In the genomic region with DNA sequence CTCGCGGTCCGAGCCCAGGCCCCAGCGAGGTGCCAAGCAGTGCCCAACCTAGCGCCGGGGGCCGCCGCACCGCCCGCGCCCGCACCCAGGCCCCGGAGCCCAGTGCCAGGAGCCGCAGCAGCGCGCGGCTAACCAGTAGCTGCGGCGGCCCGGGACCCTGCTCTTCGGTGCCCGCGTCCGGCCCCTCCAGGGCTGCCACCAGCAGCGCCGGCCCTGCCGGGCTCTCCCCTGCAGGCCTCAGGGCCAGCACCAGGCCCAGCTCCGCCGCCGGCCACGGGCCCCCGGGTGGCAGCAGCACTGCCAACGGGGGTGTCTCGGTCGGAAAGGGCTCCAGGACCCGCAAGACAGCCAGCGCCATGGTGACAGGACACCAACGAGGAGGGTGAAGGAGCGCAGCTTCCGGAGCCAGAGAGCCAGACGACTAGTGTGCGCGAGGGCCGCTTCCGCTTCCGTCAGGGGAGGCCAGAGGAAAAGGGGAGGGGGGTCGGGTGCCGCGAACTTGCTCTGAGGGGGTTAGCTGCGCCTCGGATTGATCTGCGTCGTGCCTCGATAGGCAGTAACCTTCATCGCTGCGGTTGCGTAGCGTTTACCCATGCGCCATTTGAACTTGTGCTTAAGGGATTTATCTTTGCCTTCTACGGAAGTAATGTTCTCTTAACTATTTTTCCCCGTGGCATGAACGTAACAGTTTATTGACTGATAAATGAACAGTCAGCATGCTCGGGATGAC, we compare ENCODE assay signal across 1 cellular context.
TF ChIP-seq lines count a peak whose summit lies in the region.

A gene with protein sequence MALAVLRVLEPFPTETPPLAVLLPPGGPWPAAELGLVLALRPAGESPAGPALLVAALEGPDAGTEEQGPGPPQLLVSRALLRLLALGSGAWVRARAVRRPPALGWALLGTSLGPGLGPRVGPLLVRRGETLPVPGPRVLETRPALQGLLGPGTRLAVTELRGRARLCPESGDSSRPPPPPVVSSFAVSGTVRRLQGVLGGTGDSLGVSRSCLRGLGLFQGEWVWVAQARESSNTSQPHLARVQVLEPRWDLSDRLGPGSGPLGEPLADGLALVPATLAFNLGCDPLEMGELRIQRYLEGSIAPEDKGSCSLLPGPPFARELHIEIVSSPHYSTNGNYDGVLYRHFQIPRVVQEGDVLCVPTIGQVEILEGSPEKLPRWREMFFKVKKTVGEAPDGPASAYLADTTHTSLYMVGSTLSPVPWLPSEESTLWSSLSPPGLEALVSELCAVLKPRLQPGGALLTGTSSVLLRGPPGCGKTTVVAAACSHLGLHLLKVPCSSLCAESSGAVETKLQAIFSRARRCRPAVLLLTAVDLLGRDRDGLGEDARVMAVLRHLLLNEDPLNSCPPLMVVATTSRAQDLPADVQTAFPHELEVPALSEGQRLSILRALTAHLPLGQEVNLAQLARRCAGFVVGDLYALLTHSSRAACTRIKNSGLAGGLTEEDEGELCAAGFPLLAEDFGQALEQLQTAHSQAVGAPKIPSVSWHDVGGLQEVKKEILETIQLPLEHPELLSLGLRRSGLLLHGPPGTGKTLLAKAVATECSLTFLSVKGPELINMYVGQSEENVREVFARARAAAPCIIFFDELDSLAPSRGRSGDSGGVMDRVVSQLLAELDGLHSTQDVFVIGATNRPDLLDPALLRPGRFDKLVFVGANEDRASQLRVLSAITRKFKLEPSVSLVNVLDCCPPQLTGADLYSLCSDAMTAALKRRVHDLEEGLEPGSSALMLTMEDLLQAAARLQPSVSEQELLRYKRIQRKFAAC (minus strand): TSS at position 389 of the 730 bp plus-strand sequence. CDS start 31 bp downstream, at position 358.

TF ChIP-seq in HepG2, 621 proteins besides CTCF, POLR2A, EP300 and RAD21 (continued from another document and continues in another):
- TF ChIP-seq ZBTB44 (CRISPR knock-in tag; IDR thresholded peaks at IDR 0.05) (no peak), ARNT2 (CRISPR knock-in tag; IDR thresholded peaks at IDR 0.05; ENCODE audit: low read depth) (peak; percentile 84; the same call in 1 of the 2 replicates), NKX3-1 (CRISPR knock-in tag; IDR thresholded peaks at IDR 0.05) (no peak; the same call in 1 of the 2 replicates), THYN1 (CRISPR knock-in tag; IDR thresholded peaks at IDR 0.05; ENCODE audit: borderline replicate concordance, low read depth) (no peak), TP53 (CRISPR knock-in tag; conservative IDR thresholded peaks at IDR 0.05) (no peak), MIER2 (CRISPR knock-in tag; IDR thresholded peaks at IDR 0.05) (peak; percentile 69; the same call in 1 of the 2 replicates), ZNF451 (CRISPR knock-in tag; IDR thresholded peaks at IDR 0.05) (no peak), ZNF264 (CRISPR knock-in tag; IDR thresholded peaks at IDR 0.05) (peak; percentile 97), NR1H2 (CRISPR knock-in tag; IDR thresholded peaks at IDR 0.05; ENCODE audit: borderline replicate concordance, low read depth) (no peak), ZNF501 (CRISPR knock-in tag; IDR thresholded peaks at IDR 0.05) (peak; percentile 86; the same call in 1 of the 2 replicates), MYC (CRISPR knock-in tag; IDR thresholded peaks at IDR 0.05; ENCODE audit: borderline replicate concordance) (peak; percentile 68; the same call in 1 of the 2 replicates), ZNF777 (CRISPR knock-in tag; IDR thresholded peaks at IDR 0.05) (0 out of 2 replicates have a peak, but pooled peaks have one; percentile 4), HINFP (CRISPR knock-in tag; IDR thresholded peaks at IDR 0.05; ENCODE audit: low read depth) (no peak; the same call in none of the 2 replicates), HOXA3 (CRISPR knock-in tag; IDR thresholded peaks at IDR 0.05) (peak; percentile 90; the same call in 1 of the 2 replicates), KLF9 (CRISPR knock-in tag; IDR thresholded peaks at IDR 0.05; ENCODE audit: low read depth) (peak; percentile 72; the same call in 1 of the 2 replicates), ZNF737 (CRISPR knock-in tag; IDR thresholded peaks at IDR 0.05; ENCODE audit: borderline replicate concordance) (peak; percentile 55; the same call in 1 of the 2 replicates), RFX1 (IDR thresholded peaks at IDR 0.05) (no peak), PAF1 (CRISPR knock-in tag; IDR thresholded peaks at IDR 0.05) (no peak), ZKSCAN8 (CRISPR knock-in tag; IDR thresholded peaks at IDR 0.05; ENCODE audit: borderline replicate concordance) (peak; percentile 83; the same call in 1 of the 2 replicates), ZFAT (CRISPR knock-in tag; conservative IDR thresholded peaks at IDR 0.05) (no peak), ZNF24 (IDR thresholded peaks at IDR 0.05) (0 out of 2 replicates have a peak, but pooled peaks have one; percentile 26), ZNF282 (IDR thresholded peaks at IDR 0.05; ENCODE audit: partially characterized antibody) (no peak), RARG (CRISPR knock-in tag; IDR thresholded peaks at IDR 0.05; ENCODE audit: low read depth) (no peak), ZKSCAN1 (IDR thresholded peaks at IDR 0.05; ENCODE audit: low read length) (no peak), DNMT3B (CRISPR knock-in tag; conservative IDR thresholded peaks at IDR 0.05) (no peak), IRF2 (CRISPR knock-in tag; IDR thresholded peaks at IDR 0.05) (peak; percentile 83), MYNN (CRISPR knock-in tag; IDR thresholded peaks at IDR 0.05; ENCODE audit: low read depth) (no peak; the same call in 1 of the 2 replicates), ZNF234 (CRISPR knock-in tag; conservative IDR thresholded peaks at IDR 0.05) (no peak), ZNF382 (CRISPR knock-in tag; IDR thresholded peaks at IDR 0.05; ENCODE audit: borderline replicate concordance) (no peak), ELF1 (CRISPR knock-in tag; IDR thresholded peaks at IDR 0.05) (peak; percentile 93), TEAD3 (CRISPR knock-in tag; optimal IDR thresholded peaks at IDR 0.05; ENCODE audit: borderline replicate concordance) (peak; percentile 52), PREB (CRISPR knock-in tag; IDR thresholded peaks at IDR 0.05) (0 out of 2 replicates have a peak, but pooled peaks have one; percentile 70), SRY (CRISPR knock-in tag; IDR thresholded peaks at IDR 0.05) (peak; percentile 82), SOX6 (IDR thresholded peaks at IDR 0.05) (no peak), SOX6 (CRISPR knock-in tag; IDR thresholded peaks at IDR 0.05) (peak; percentile 68), NR3C1 (CRISPR knock-in tag; IDR thresholded peaks at IDR 0.05) (no peak), NFYC (CRISPR knock-in tag; IDR thresholded peaks at IDR 0.05) (peak; percentile 36; the same call in 1 of the 2 replicates), SCMH1 (CRISPR knock-in tag; IDR thresholded peaks at IDR 0.05; ENCODE audit: borderline replicate concordance) (no peak), NFRKB (IDR thresholded peaks at IDR 0.05) (no peak), TFDP2 (CRISPR knock-in tag; IDR thresholded peaks at IDR 0.05) (peak; percentile 49; the same call in 1 of the 2 replicates), ZNF660 (CRISPR knock-in tag; IDR thresholded peaks at IDR 0.05; ENCODE audit: borderline replicate concordance, low read depth) (no peak; the same call in 1 of the 2 replicates)
- TF ChIP-seq, protein P1, sequence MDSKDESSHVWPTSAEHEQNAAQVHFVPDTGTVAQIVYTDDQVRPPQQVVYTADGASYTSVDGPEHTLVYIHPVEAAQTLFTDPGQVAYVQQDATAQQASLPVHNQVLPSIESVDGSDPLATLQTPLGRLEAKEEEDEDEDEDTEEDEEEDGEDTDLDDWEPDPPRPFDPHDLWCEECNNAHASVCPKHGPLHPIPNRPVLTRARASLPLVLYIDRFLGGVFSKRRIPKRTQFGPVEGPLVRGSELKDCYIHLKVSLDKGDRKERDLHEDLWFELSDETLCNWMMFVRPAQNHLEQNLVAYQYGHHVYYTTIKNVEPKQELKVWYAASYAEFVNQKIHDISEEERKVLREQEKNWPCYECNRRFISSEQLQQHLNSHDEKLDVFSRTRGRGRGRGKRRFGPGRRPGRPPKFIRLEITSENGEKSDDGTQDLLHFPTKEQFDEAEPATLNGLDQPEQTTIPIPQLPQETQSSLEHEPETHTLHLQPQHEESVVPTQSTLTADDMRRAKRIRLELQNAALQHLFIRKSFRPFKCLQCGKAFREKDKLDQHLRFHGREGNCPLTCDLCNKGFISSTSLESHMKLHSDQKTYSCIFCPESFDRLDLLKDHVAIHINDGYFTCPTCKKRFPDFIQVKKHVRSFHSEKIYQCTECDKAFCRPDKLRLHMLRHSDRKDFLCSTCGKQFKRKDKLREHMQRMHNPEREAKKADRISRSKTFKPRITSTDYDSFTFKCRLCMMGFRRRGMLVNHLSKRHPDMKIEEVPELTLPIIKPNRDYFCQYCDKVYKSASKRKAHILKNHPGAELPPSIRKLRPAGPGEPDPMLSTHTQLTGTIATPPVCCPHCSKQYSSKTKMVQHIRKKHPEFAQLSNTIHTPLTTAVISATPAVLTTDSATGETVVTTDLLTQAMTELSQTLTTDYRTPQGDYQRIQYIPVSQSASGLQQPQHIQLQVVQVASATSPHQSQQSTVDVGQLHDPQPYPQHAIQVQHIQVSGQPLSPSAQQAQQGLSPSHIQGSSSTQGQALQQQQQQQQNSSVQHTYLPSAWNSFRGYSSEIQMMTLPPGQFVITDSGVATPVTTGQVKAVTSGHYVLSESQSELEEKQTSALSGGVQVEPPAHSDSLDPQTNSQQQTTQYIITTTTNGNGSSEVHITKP (CRISPR knock-in tag; IDR thresholded peaks at IDR 0.05; ENCODE audit: low read depth): peak; percentile 96
- TF ChIP-seq, protein P2, sequence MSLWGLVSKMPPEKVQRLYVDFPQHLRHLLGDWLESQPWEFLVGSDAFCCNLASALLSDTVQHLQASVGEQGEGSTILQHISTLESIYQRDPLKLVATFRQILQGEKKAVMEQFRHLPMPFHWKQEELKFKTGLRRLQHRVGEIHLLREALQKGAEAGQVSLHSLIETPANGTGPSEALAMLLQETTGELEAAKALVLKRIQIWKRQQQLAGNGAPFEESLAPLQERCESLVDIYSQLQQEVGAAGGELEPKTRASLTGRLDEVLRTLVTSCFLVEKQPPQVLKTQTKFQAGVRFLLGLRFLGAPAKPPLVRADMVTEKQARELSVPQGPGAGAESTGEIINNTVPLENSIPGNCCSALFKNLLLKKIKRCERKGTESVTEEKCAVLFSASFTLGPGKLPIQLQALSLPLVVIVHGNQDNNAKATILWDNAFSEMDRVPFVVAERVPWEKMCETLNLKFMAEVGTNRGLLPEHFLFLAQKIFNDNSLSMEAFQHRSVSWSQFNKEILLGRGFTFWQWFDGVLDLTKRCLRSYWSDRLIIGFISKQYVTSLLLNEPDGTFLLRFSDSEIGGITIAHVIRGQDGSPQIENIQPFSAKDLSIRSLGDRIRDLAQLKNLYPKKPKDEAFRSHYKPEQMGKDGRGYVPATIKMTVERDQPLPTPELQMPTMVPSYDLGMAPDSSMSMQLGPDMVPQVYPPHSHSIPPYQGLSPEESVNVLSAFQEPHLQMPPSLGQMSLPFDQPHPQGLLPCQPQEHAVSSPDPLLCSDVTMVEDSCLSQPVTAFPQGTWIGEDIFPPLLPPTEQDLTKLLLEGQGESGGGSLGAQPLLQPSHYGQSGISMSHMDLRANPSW (CRISPR knock-in tag; IDR thresholded peaks at IDR 0.05; ENCODE audit: borderline replicate concordance): peak; percentile 86; the same call in 1 of the 2 replicates
- TF ChIP-seq, protein P3, sequence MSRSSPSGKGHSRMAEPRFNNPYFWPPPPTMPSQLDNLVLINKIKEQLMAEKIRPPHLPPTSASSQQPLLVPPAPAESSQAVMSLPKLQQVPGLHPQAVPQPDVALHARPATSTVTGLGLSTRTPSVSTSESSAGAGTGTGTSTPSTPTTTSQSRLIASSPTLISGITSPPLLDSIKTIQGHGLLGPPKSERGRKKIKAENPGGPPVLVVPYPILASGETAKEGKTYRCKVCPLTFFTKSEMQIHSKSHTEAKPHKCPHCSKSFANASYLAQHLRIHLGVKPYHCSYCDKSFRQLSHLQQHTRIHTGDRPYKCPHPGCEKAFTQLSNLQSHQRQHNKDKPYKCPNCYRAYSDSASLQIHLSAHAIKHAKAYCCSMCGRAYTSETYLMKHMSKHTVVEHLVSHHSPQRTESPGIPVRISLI (CRISPR knock-in tag; IDR thresholded peaks at IDR 0.05; ENCODE audit: borderline replicate concordance): no peak
- TF ChIP-seq, protein P4, sequence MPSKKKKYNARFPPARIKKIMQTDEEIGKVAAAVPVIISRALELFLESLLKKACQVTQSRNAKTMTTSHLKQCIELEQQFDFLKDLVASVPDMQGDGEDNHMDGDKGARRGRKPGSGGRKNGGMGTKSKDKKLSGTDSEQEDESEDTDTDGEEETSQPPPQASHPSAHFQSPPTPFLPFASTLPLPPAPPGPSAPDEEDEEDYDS (CRISPR knock-in tag; IDR thresholded peaks at IDR 0.05): peak; percentile 88
